In genomic region chr11:18526521-18527296, GRCh38 we compare ENCODE assay signal across 8 cellular contexts. TPM values are rescaled to one million over a fixed set of nuclear protein-coding genes. Genes with fewer than 3 reads are reported as not detected.
A peak's percentile ranks its signal among the peaks of the same experiment; 100 is the strongest.
DNase-seq lines count a peak whose midpoint lies in the region; ATAC-seq and TF ChIP-seq lines count a peak whose summit lies in the region.

TSS of gene TSG101 (minus strand) at chr11:18526942. CDS start at chr11:18526816, 126 bp downstream.

- no TSS peak for BruUV-seq in Calu3 (replicated peaks; lab: Mats Ljungman, UMichigan)

- H3K4ac ChIP-seq in mesenchymal stem cell (ENCODE audit: low read depth in 1 of 2, low read length in 2 of 2) = peak within 1 kb of the TSS; percentile 47 to 92

- peak within 1 kb of the TSS; percentile 97 for H3K27ac Mint-ChIP-seq in Calu3 (ENCODE audit: unreplicated experiment)
- peak within 1 kb of the TSS; percentile 100 for H3K27ac Mint-ChIP-seq in activated CD8-positive, alpha-beta memory T cell treated with anti-CD3 and anti-CD28 coated beads, Interleukin-2, amount 10 ng/mL, durations not matched to agents 7 days and 5 days

- H4K8ac ChIP-seq in mesenchymal stem cell (ENCODE audit: low read length) = peak within 1 kb of the TSS; percentile 94

- peak within 1 kb of the TSS; percentile 97 for H2BK15ac ChIP-seq in mesenchymal stem cell (ENCODE audit: low read depth, poor library complexity, severe bottlenecking)

- DNase-seq in Calu3 = peak; percentile 94
- peak; percentile 79 for DNase-seq in NT2/D1 (ENCODE audit: low read depth, low spot score)
- DNase-seq in activated CD8-positive, alpha-beta memory T cell treated with anti-CD3 and anti-CD28 coated beads, Interleukin-2, amount 10 ng/mL, durations not matched to agents 7 days and 5 days = peak; percentile 94
- DNase-seq in mesenchymal stem cell = peak; percentile 98
- DNase-seq in stimulated activated CD8-positive, alpha-beta memory T cell treated with anti-CD3 and anti-CD28 coated beads, Interleukin-12 subunit alpha, Interleukin-12 subunit beta, amount 100 ng/mL, for 24 hours (ENCODE audit: extremely low read depth) = peak; percentile 83

- H3K4me1 Mint-ChIP-seq in Calu3 (ENCODE audit: low read depth, unreplicated experiment) = peaks cover 35% of the 10 kb centered on the region
- peaks cover 38% of the 10 kb centered on the region for H3K4me1 Mint-ChIP-seq in activated CD8-positive, alpha-beta memory T cell treated with anti-CD3 and anti-CD28 coated beads, Interleukin-2, amount 10 ng/mL, durations not matched to agents 7 days and 5 days

- H3K27ac ChIP-seq in HUES48 (ENCODE audit: low read depth, low read length) (peak within 1 kb of the TSS; percentile 99), mesenchymal stem cell (ENCODE audit: low read length, poor library complexity, severe bottlenecking) (peak within 1 kb of the TSS; percentile 82)

- H2BK12ac ChIP-seq in mesenchymal stem cell (ENCODE audit: low read length in 2 of 2) = no peak within 1 kb of the TSS

- TF ChIP-seq CTCF in Calu3 (IDR thresholded peaks at IDR 0.05; ENCODE audit: unreplicated experiment) = no peak

- peak within 1 kb of the TSS; percentile 77 for H2BK120ac ChIP-seq in mesenchymal stem cell (ENCODE audit: low read depth, low read length)

- H3K27me3 Mint-ChIP-seq in Calu3 (ENCODE audit: unreplicated experiment) = no peaks in the 10 kb centered on the region
- peaks cover 3% of the 10 kb centered on the region for H3K27me3 Mint-ChIP-seq in activated CD8-positive, alpha-beta memory T cell treated with anti-CD3 and anti-CD28 coated beads, Interleukin-2, amount 10 ng/mL, durations not matched to agents 7 days and 5 days

- peaks cover 15% of the 10 kb centered on the region for H3K79me1 ChIP-seq in mesenchymal stem cell (replicated peaks; ENCODE audit: low read length, poor library complexity, severe bottlenecking)

- intact Hi-C loops in Calu3 (cut with micrococcal nuclease; ENCODE audit: unreplicated experiment) = loop anchor here (2.0 to 10.0 kb wide), 4 partner anchors 34 to 282 kb away; partner anchors contain the start of genes GTF2H1, HPS5, LDHA and SAA2

- H3K4me3 ChIP-seq in HUES48 (ENCODE audit: low read depth, low read length) (peak within 1 kb of the TSS; percentile 96), NT2/D1 (ENCODE audit: insufficient read length, low read depth) (peak within 1 kb of the TSS; percentile 89), endocrine pancreas (ENCODE audit: control insufficient read depth, insufficient read depth, low read length) (peak within 1 kb of the TSS; percentile 98), mesenchymal stem cell (ENCODE audit: insufficient read depth in 1 of 2, low read depth in 1 of 2, low read length in 2 of 2) (peak within 1 kb of the TSS; percentile 94 to 95)

- no peaks in the 10 kb centered on the region for H3K9me3 Mint-ChIP-seq in Calu3 (ENCODE audit: low read depth, unreplicated experiment)
- no peaks in the 10 kb centered on the region for H3K9me3 Mint-ChIP-seq in activated CD8-positive, alpha-beta memory T cell treated with anti-CD3 and anti-CD28 coated beads, Interleukin-2, amount 10 ng/mL, durations not matched to agents 7 days and 5 days (ENCODE audit: low read depth)

- peak within 1 kb of the TSS; percentile 59 for H2BK5ac ChIP-seq in mesenchymal stem cell (ENCODE audit: low read depth, low read length, poor library complexity, severe bottlenecking)

- H3K4me3 Mint-ChIP-seq in Calu3 (ENCODE audit: low read depth, unreplicated experiment) = peak within 1 kb of the TSS; percentile 95
- H3K4me3 Mint-ChIP-seq in activated CD8-positive, alpha-beta memory T cell treated with anti-CD3 and anti-CD28 coated beads, Interleukin-2, amount 10 ng/mL, durations not matched to agents 7 days and 5 days = peak within 1 kb of the TSS; percentile 97

- H3K27me3 ChIP-seq in HUES48 (ENCODE audit: control insufficient read depth, insufficient read depth, low read length) = no peaks in the 10 kb centered on the region
- H3K27me3 ChIP-seq in NT2/D1 (ENCODE audit: insufficient read depth, insufficient read length) = no peaks in the 10 kb centered on the region
- H3K27me3 ChIP-seq in endocrine pancreas (ENCODE audit: control insufficient read depth, insufficient read depth, low read length) = no peaks in the 10 kb centered on the region
- no peaks in the 10 kb centered on the region for H3K27me3 ChIP-seq in mesenchymal stem cell (ENCODE audit: control insufficient read depth in 1 of 2, insufficient read depth in 1 of 2, low read length in 2 of 2)

- 0% methylated on average over 26 of the region's 57 CpGs for WGBS in mesenchymal stem cell

- H3K14ac ChIP-seq in mesenchymal stem cell (ENCODE audit: low read length in 2 of 2) = no peak within 1 kb of the TSS

- no peaks in the 10 kb centered on the region for H3K9me3 ChIP-seq in HUES48 (ENCODE audit: control insufficient read depth, insufficient read depth, low read length)
- no peaks in the 10 kb centered on the region for H3K9me3 ChIP-seq in NT2/D1 (ENCODE audit: insufficient read depth, low read length)
- no peaks in the 10 kb centered on the region for H3K9me3 ChIP-seq in endocrine pancreas (ENCODE audit: control insufficient read depth, low read length)
- H3K9me3 ChIP-seq in mesenchymal stem cell (ENCODE audit: control insufficient read depth, low read length) = no peaks in the 10 kb centered on the region

- H3K9ac ChIP-seq in HUES48 (ENCODE audit: low read depth, low read length) (peak within 1 kb of the TSS; percentile 97), NT2/D1 (ENCODE audit: insufficient read length, low read depth) (peak within 1 kb of the TSS; percentile 91), endocrine pancreas (ENCODE audit: control insufficient read depth, insufficient read depth, low read length) (peak within 1 kb of the TSS; percentile 32), mesenchymal stem cell (ENCODE audit: low read length) (peak within 1 kb of the TSS; percentile 92)

- H2AFZ ChIP-seq in mesenchymal stem cell (ENCODE audit: low read depth, low read length) = peak within 1 kb of the TSS; percentile 98

- peaks cover 47% of the 10 kb centered on the region for H3K36me3 Mint-ChIP-seq in Calu3 (ENCODE audit: insufficient read depth, unreplicated experiment)
- peaks cover 28% of the 10 kb centered on the region for H3K36me3 Mint-ChIP-seq in activated CD8-positive, alpha-beta memory T cell treated with anti-CD3 and anti-CD28 coated beads, Interleukin-2, amount 10 ng/mL, durations not matched to agents 7 days and 5 days

- peaks cover 6% of the 10 kb centered on the region; the same call in 1 of the 2 replicates for H3K36me3 ChIP-seq in HUES48 (ENCODE audit: control insufficient read depth, insufficient read depth, low read length)
- H3K36me3 ChIP-seq in NT2/D1 (ENCODE audit: insufficient read depth, insufficient read length, low read length) = peaks cover 15% of the 10 kb centered on the region
- no peaks in the 10 kb centered on the region for H3K36me3 ChIP-seq in endocrine pancreas (ENCODE audit: control insufficient read depth, insufficient read depth, low read length)
- peaks cover 5 to 26% of the 10 kb centered on the region in 2 experiments for H3K36me3 ChIP-seq in mesenchymal stem cell (ENCODE audit: control insufficient read depth in 1 of 2, insufficient read depth in 2 of 2, low read depth in 1 of 2, low read length in 2 of 2)

- no peak within 1 kb of the TSS for H3K23ac ChIP-seq in mesenchymal stem cell (ENCODE audit: low read length in 2 of 2)

- CTCF ChIA-PET in Calu3 (lab: Charles Lee) = interaction anchor here (0.8 to 1.5 kb wide), 3 partner anchors 14 to 195 kb away, joined by 3 to 7 read pairs (median 5); no protein-coding TSS in a partner anchor
- CTCF ChIA-PET in activated CD8-positive, alpha-beta memory T cell treated with anti-CD3 and anti-CD28 coated beads, Interleukin-2, amount 10 ng/mL, durations not matched to agents 7 days and 5 days (lab: Charles Lee) = interaction anchor here (0.7 to 4.5 kb wide), 17 partner anchors 9 to 513 kb away, joined by 3 to 25 read pairs (median 4); partner anchors contain the start of genes GTF2H1, HPS5, LDHA and SPTY2D1

- peak within 1 kb of the TSS; percentile 77 for H3K4me2 ChIP-seq in mesenchymal stem cell (ENCODE audit: low read length, poor library complexity, severe bottlenecking)

- peak within 1 kb of the TSS; percentile 94 to 97 for H3K18ac ChIP-seq in mesenchymal stem cell (ENCODE audit: low read depth in 1 of 2, low read length in 2 of 2)

- peak; percentile 96 for ATAC-seq in GM21423 (IDR thresholded peaks at IDR 0.05; ENCODE audit: unreplicated experiment)
- peak; percentile 89 for ATAC-seq in activated CD8-positive, alpha-beta memory T cell treated with anti-CD3 and anti-CD28 coated beads, Interleukin-2, amount 10 ng/mL, durations not matched to agents 7 days and 5 days

- H2AK5ac ChIP-seq in mesenchymal stem cell (ENCODE audit: low read length, severe bottlenecking) = peak within 1 kb of the TSS; percentile 56

- 0 out of 2 replicates have a peak, but pooled peaks cover 8% of the 10 kb centered on the region for H3K4me1 ChIP-seq in HUES48 (ENCODE audit: control insufficient read depth, insufficient read depth, low read length)
- H3K4me1 ChIP-seq in NT2/D1 (ENCODE audit: insufficient read depth, insufficient read length) = no peaks in the 10 kb centered on the region
- peaks cover 5% of the 10 kb centered on the region for H3K4me1 ChIP-seq in endocrine pancreas (ENCODE audit: control insufficient read depth, insufficient read depth, low read length)
- peaks cover 9% of the 10 kb centered on the region for H3K4me1 ChIP-seq in mesenchymal stem cell (ENCODE audit: control insufficient read depth, insufficient read depth, low read depth, low read length)

- peak within 1 kb of the TSS; percentile 98 for H4K91ac ChIP-seq in mesenchymal stem cell (ENCODE audit: low read length)

RNA-seq across cellular contexts. Expression of gene TSG101, which starts in this region (rescaled TPM):
- 57.5 and 61.8 TPM in 2 replicates for total RNA-seq in Calu3 (2022)
- 10 to 100 TPM; 30.5 to 42.2 TPM for total RNA-seq in activated CD8-positive, alpha-beta memory T cell treated with anti-CD3 and anti-CD28 coated beads, Interleukin-2, amount 10 ng/mL, durations not matched to agents 7 days and 5 days
- polyA plus RNA-seq in mesenchymal stem cell (2013, experiment 1 of 2) = 67.7 TPM
- 66.1 TPM for polyA plus RNA-seq in mesenchymal stem cell (2013, experiment 2 of 2)

Comparison
In these comparisons a context has a peak if more than half of its experiments do, and no peak if none do; other contexts are left out.
1. Peak in every context shown above with its lines: DNase-seq, ATAC-seq, H3K4me3 ChIP-seq and H3K27ac ChIP-seq.
2. H3K9ac ChIP-seq: peak in every context shown above with its lines; median percentile 97 in HUES48; 92 in mesenchymal stem cell; 91 in NT2/D1; 32 in endocrine pancreas.